ENCODE assay signal across 8 cellular contexts in the genomic region with DNA sequence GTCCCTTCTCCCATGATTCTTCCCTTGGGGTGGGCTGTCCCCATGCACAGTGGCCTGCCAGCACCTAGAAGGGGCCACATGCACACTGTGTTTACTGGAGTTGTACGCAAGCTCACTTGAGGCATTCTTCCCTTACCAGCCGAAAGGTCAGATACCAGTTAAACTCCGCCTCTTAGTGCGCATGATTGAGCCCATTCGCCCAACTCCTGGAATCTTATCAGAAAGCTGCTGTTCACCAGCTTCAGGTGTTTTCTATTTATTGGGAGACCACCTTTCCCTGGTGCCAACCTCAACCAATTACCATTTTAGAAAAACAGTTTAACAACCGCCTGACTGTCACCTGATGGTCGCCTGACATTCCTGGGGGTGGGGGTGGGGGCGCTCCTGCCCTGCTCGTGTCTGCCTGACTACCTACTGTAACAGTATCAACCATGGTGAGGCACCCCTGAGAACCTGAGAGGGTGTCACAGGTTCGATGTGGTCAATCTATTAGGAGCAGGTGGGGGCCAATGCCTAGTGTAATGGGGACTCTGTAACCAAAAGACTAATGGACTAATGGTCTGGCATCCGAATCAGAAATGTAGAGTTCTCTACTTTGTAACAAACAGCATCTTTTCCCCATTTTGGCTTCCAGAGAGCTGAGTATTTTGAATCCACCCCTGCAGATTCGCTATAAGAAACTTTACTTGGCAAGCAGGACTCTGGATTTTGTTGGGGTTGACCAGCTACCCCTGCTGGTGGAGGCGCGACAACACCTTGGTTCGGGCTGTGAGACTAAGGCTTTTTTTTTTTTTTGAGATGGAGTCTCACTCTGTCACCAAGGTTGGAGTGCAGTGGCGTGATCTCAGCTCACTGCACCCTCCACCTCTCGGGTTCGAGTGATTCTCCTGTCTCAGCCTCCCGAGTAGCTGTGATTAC. TPM values are rescaled to one million over a fixed set of nuclear protein-coding genes. Genes with fewer than 3 reads are reported as not detected.
DNase-seq lines count a peak whose midpoint lies in the region; ATAC-seq and TF ChIP-seq lines count a peak whose summit lies in the region.

No MANE protein-coding gene starts in this region.

- no peak for TF ChIP-seq CTCF in ovary (IDR thresholded peaks at IDR 0.05)

- H3K4me1 ChIP-seq in ovary (ENCODE audit: insufficient read depth): no peaks in the 10 kb centered on the region

- no peak overlapping the region for H3K4me3 ChIP-seq in ovary

- H3K27me3 ChIP-seq in ovary: no peaks in the 10 kb centered on the region

- peak in 2 of 3 experiments; percentile 0 to 11 for DNase-seq in NCI-H1417 (lab: John Stamatoyannopoulos, UW)
- no peak for DNase-seq in NCI-H1417 treated with DMSO at 0.1 percent for 48 hours (lab: John Stamatoyannopoulos, UW)
- DNase-seq in NCI-H146 treated with DMSO at 0.1 percent for 48 hours (lab: John Stamatoyannopoulos, UW; ENCODE audit: unreplicated experiment): peak; percentile 49
- peak; percentile 4 for DNase-seq in activated CD8-positive, alpha-beta memory T cell treated with anti-CD3 and anti-CD28 coated beads, Interleukin-2, amount 50 U/mL, for 1 hour (ENCODE audit: extremely low read depth)
- DNase-seq in fibroblast of gingiva (ENCODE audit: low read depth): peak; percentile 61
- peak; percentile 25 to 60 (median 47) for DNase-seq in ovary

- TF ChIP-seq POLR2A in ovary (IDR thresholded peaks at IDR 0.05): no peak

- WGBS in ovary, 3 donors: 38 to 51% (median 39%) methylated on average over 19 of the region's 19 CpGs

- H3K27ac ChIP-seq in ovary: no peak overlapping the region

- H3K9me3 ChIP-seq in ovary: no peaks in the 10 kb centered on the region

- TF ChIP-seq EP300 in ovary (IDR thresholded peaks at IDR 0.05): no peak

- H3K36me3 ChIP-seq in ovary: no peaks in the 10 kb centered on the region

- intact Hi-C loops in ovary (cut with DNase I): loop anchor here in 1 of 4 donors (10.0 kb wide), 1 partner anchor 743 kb away; no protein-coding TSS in a partner anchor

- ATAC-seq in HG02642 (IDR thresholded peaks at IDR 0.05; ENCODE audit: poor library complexity, unreplicated experiment) (no peak), GM21717 (IDR thresholded peaks at IDR 0.05; ENCODE audit: unreplicated experiment) (no peak)

RNA-seq across cellular contexts. Expression of gene ZNF157, which starts 58.3 kb away (rescaled TPM):
- total RNA-seq in ovary: 1 to 10 TPM in 3 of 7 donors, under 1 TPM in 4; 0.27 to 2.8 (median 0.48) TPM
- under 1 TPM; 0.13 to 0.57 TPM for polyA plus RNA-seq in ovary
